1 cellular context compared by ENCODE assay signal in genomic region chr1:16178596-16179497, GRCh38.
TF ChIP-seq lines count a peak whose summit lies in the region.

No MANE protein-coding gene starts in this region.

TF ChIP-seq in HepG2, 621 proteins besides CTCF, POLR2A, EP300 and RAD21 (continued from another document and continues in another):
- TF ChIP-seq ATF2 (CRISPR knock-in tag; IDR thresholded peaks at IDR 0.05) (peak; percentile 51; the same call in 1 of the 2 replicates), ERF (CRISPR knock-in tag; IDR thresholded peaks at IDR 0.05) (peak; percentile 91), FOXJ3 (CRISPR knock-in tag; IDR thresholded peaks at IDR 0.05; ENCODE audit: borderline replicate concordance) (peak; percentile 23; the same call in 1 of the 2 replicates), RNF219 (CRISPR knock-in tag; IDR thresholded peaks at IDR 0.05) (no peak), SAP130 (CRISPR knock-in tag; IDR thresholded peaks at IDR 0.05; ENCODE audit: low read depth) (peak; percentile 74), ETS1 (CRISPR knock-in tag; IDR thresholded peaks at IDR 0.05) (no peak), TIGD3 (CRISPR knock-in tag; IDR thresholded peaks at IDR 0.05; ENCODE audit: borderline replicate concordance) (peak; percentile 91; the same call in 1 of the 2 replicates), ZFP41 (CRISPR knock-in tag; IDR thresholded peaks at IDR 0.05; ENCODE audit: borderline replicate concordance) (no peak), ZNF550 (CRISPR knock-in tag; IDR thresholded peaks at IDR 0.05; ENCODE audit: borderline replicate concordance) (no peak), ZNF451 (CRISPR knock-in tag; IDR thresholded peaks at IDR 0.05) (no peak), AKAP8 (CRISPR knock-in tag; IDR thresholded peaks at IDR 0.05) (no peak), ZNF737 (CRISPR knock-in tag; IDR thresholded peaks at IDR 0.05; ENCODE audit: borderline replicate concordance) (no peak), BHLHE40 (IDR thresholded peaks at IDR 0.05; ENCODE audit: low read length) (0 out of 2 replicates have a peak, but pooled peaks have one; percentile 6), RFXAP (CRISPR knock-in tag; IDR thresholded peaks at IDR 0.05; ENCODE audit: borderline replicate concordance) (no peak), ZNF446 (CRISPR knock-in tag; IDR thresholded peaks at IDR 0.05) (no peak), ZNF34 (CRISPR knock-in tag; IDR thresholded peaks at IDR 0.05; ENCODE audit: borderline replicate concordance) (peak; percentile 78; the same call in 1 of the 2 replicates), ZFP91 (CRISPR knock-in tag; IDR thresholded peaks at IDR 0.05; ENCODE audit: borderline replicate concordance) (peak; percentile 69), FOXA3 (CRISPR knock-in tag; IDR thresholded peaks at IDR 0.05) (peak; percentile 79), NR2F1 (CRISPR knock-in tag; IDR thresholded peaks at IDR 0.05) (peak; percentile 45 to 63; a peak in 3 of 4 replicates), ZNF281 (CRISPR knock-in tag; IDR thresholded peaks at IDR 0.05; ENCODE audit: borderline replicate concordance) (peak; percentile 12; the same call in 1 of the 2 replicates), FOXO4 (CRISPR knock-in tag; conservative IDR thresholded peaks at IDR 0.05) (no peak), TBX2 (CRISPR knock-in tag; IDR thresholded peaks at IDR 0.05; ENCODE audit: borderline replicate concordance) (peak; percentile 80), ZNF790 (CRISPR knock-in tag; IDR thresholded peaks at IDR 0.05; ENCODE audit: borderline replicate concordance) (no peak), ZNF564 (CRISPR knock-in tag; IDR thresholded peaks at IDR 0.05) (no peak), AHDC1 (CRISPR knock-in tag; IDR thresholded peaks at IDR 0.05; ENCODE audit: borderline replicate concordance) (peak; percentile 79), ATF1 (CRISPR knock-in tag; IDR thresholded peaks at IDR 0.05) (no peak; the same call in none of the 2 replicates), CEBPG (CRISPR knock-in tag; IDR thresholded peaks at IDR 0.05) (peak; percentile 31; the same call in 1 of the 2 replicates), HNRNPH1 (optimal IDR thresholded peaks at IDR 0.05; ENCODE audit: low read depth, low read length) (no peak), HMGXB4 (CRISPR knock-in tag; IDR thresholded peaks at IDR 0.05; ENCODE audit: borderline replicate concordance in 1 of 2, low read depth in 1 of 2) (peak; percentile 31 to 40; a peak in 2 of 4 replicates), ZNF235 (CRISPR knock-in tag; IDR thresholded peaks at IDR 0.05; ENCODE audit: borderline replicate concordance) (peak; percentile 54; the same call in 1 of the 2 replicates), SRSF9 (IDR thresholded peaks at IDR 0.05; ENCODE audit: borderline replicate concordance, insufficient read depth, low read depth, low read length, poor library complexity, severe bottlenecking) (no peak), HDAC2 (CRISPR knock-in tag; IDR thresholded peaks at IDR 0.05) (peak; percentile 27; the same call in 1 of the 2 replicates), FLYWCH1 (CRISPR knock-in tag; IDR thresholded peaks at IDR 0.05) (no peak), ZNF749 (CRISPR knock-in tag; IDR thresholded peaks at IDR 0.05; ENCODE audit: borderline replicate concordance) (no peak)
